ENCODE assay signal across 9 cellular contexts in genomic region chr6:166005401-166005845, GRCh38.
A peak's percentile ranks its signal among the peaks of the same experiment; 100 is the strongest.
DNase-seq lines count a peak whose midpoint lies in the region; ATAC-seq and TF ChIP-seq lines count a peak whose summit lies in the region.
"Had no signal": no experiment of that assay in that cellular context is flagged by ENCODE, and none has a peak within 500 bp of the region (broad histone marks: within the 10 kb centered on the region; RNA-seq: fewer than 3 reads in every experiment).

No MANE protein-coding gene starts in this region.

- H3K4me1 ChIP-seq in esophagus squamous epithelium (peaks cover 0 to 45% (median 3%) of the 10 kb centered on the region in 3 donors), muscle layer of colon (ENCODE audit: insufficient read depth, low read length) (peaks cover 39% of the 10 kb centered on the region), tibial nerve (peaks cover 0 to 44% (median 6%) of the 10 kb centered on the region in 4 donors)

- ATAC-seq in left lobe of liver = no peak
- ATAC-seq: naive thymus-derived CD4-positive, alpha-beta T cell had no signal

- TF ChIP-seq CTCF in esophagus squamous epithelium (IDR thresholded peaks at IDR 0.05) (no peak), tibial nerve (IDR thresholded peaks at IDR 0.05) (no peak)

- TF ChIP-seq POLR2A in esophagus squamous epithelium (IDR thresholded peaks at IDR 0.05) (no peak), tibial nerve (IDR thresholded peaks at IDR 0.05) (no peak)

- H3K4me3 ChIP-seq in esophagus squamous epithelium = peak overlapping the region in 3 of 4 donors; percentile 34 to 59 (median 38)
- peak overlapping the region; percentile 48 to 66 for H3K4me3 ChIP-seq in muscle layer of colon (ENCODE audit: low read depth in 1 of 2, low read length in 2 of 2)
- H3K4me3 ChIP-seq in tibial nerve = peak overlapping the region; percentile 29 to 50 (median 42)

- 0 to 10% methylated on average over 2 to 5 of the region's 19 CpGs for WGBS in esophagus squamous epithelium, 2 donors
- WGBS in tibial nerve, 2 donors = 7 to 13% methylated on average over 10 to 19 of the region's 19 CpGs

- H3K9ac ChIP-seq in muscle layer of colon (ENCODE audit: low read length) = peak overlapping the region; percentile 42

- intact Hi-C loops in esophagus squamous epithelium (cut with DNase I) = no loop called here

- H3K27me3 ChIP-seq in esophagus squamous epithelium (peaks cover 0 to 62% (median 10%) of the 10 kb centered on the region in 4 donors), muscle layer of colon (ENCODE audit: control insufficient read depth in 1 of 2, insufficient read depth in 2 of 2, low read length in 2 of 2) (peaks cover 0 to 7% of the 10 kb centered on the region in 2 donors), tibial nerve (peaks cover 0 to 36% of the 10 kb centered on the region in 2 donors)

- peak overlapping the region; percentile 24 to 74 (median 70) for H3K27ac ChIP-seq in esophagus squamous epithelium
- peak overlapping the region; percentile 91 for H3K27ac ChIP-seq in muscle layer of colon (ENCODE audit: low read depth, low read length)
- H3K27ac ChIP-seq in tibial nerve = peak overlapping the region; percentile 75 to 92 (median 87)

- H3K9me3 ChIP-seq in esophagus squamous epithelium = no peaks in the 10 kb centered on the region
- H3K9me3 ChIP-seq in muscle layer of colon (ENCODE audit: low read length) = no peaks in the 10 kb centered on the region
- no peaks in the 10 kb centered on the region for H3K9me3 ChIP-seq in tibial nerve

- H3K36me3 ChIP-seq in esophagus squamous epithelium (no peaks in the 10 kb centered on the region), muscle layer of colon (ENCODE audit: insufficient read depth, low read length) (no peaks in the 10 kb centered on the region), tibial nerve (no peaks in the 10 kb centered on the region)

- DNase-seq in RPMI7951 (ENCODE audit: low read depth) (peak; percentile 53), esophagus squamous epithelium (lab: John Stamatoyannopoulos, UW) (no peak), tibial nerve (ENCODE audit: low spot score in 2 of 2) (no peak), HUDEP-2 (lab: John Stamatoyannopoulos, UW; ENCODE audit: unreplicated experiment in 76 of 76) (no peak), left lobe of liver (ENCODE audit: low spot score) (no peak), NCI-H1417 treated with DMSO at 0.1 percent for 48 hours (lab: John Stamatoyannopoulos, UW) (no peak)
- no peak for DNase-seq in activated CD8-positive, alpha-beta memory T cell treated with anti-CD3 and anti-CD28 coated beads for 24 hours
- DNase-seq: naive thymus-derived CD4-positive, alpha-beta T cell had no signal

- TF ChIP-seq EP300 in tibial nerve (IDR thresholded peaks at IDR 0.05) = peak; percentile 48 to 80
